15 cellular contexts compared by ENCODE assay signal in genomic region chr20:24741673-24742072, GRCh38.
DNase-seq lines count a peak whose midpoint lies in the region; ATAC-seq and TF ChIP-seq lines count a peak whose summit lies in the region.
"Had no signal": no experiment of that assay in that cellular context is flagged by ENCODE, and none has a peak within 500 bp of the region (broad histone marks: within the 10 kb centered on the region; RNA-seq: fewer than 3 reads in every experiment).

No MANE protein-coding gene starts in this region.

- no peaks in the 10 kb centered on the region for H3K36me3 Mint-ChIP-seq in H9 (ENCODE audit: insufficient read depth in 1 of 3, low read depth in 3 of 3)
- H3K36me3 Mint-ChIP-seq in activated T-cell treated with anti-CD3 and anti-CD28 coated beads, Interleukin-2, amount 50 U/mL, for 72 hours (ENCODE audit: insufficient read depth in 2 of 2) = no peaks in the 10 kb centered on the region
- H3K36me3 Mint-ChIP-seq: CD4-positive, alpha-beta memory T cell had no signal

- no peaks in the 10 kb centered on the region for H3K23me2 ChIP-seq in H9 (ENCODE audit: insufficient read length, low read depth, low read length, poor library complexity, severe bottlenecking)

- H2BK120ac ChIP-seq in H9 (ENCODE audit: low read depth, low read length, poor library complexity, severe bottlenecking) = no peak overlapping the region

- H3K23ac ChIP-seq in H9 (ENCODE audit: insufficient read length, low read depth, low read length) = no peak overlapping the region

- H3K4me3 Mint-ChIP-seq in H9 = no peak overlapping the region
- H3K4me3 Mint-ChIP-seq in activated T-cell treated with anti-CD3 and anti-CD28 coated beads, Interleukin-2, amount 50 U/mL, for 72 hours = no peak overlapping the region
- H3K4me3 Mint-ChIP-seq: B cell; CD4-positive, alpha-beta memory T cell; GM23338 had no signal

- no peak overlapping the region for H3T11ph ChIP-seq in H9 (ENCODE audit: low read length)

- H4K91ac ChIP-seq in H9 (ENCODE audit: insufficient read length, low read depth, low read length) = no peak overlapping the region

- no peak overlapping the region for H3K4ac ChIP-seq in H9 (ENCODE audit: low read depth, low read length)

- TF ChIP-seq POLR2A in esophagus muscularis mucosa (IDR thresholded peaks at IDR 0.05; ENCODE audit: low read depth) = no peak

- H2AK5ac ChIP-seq in H9 (ENCODE audit: insufficient read length, low read length) = no peak overlapping the region

- 0 out of 2 replicates have a peak, but pooled peaks cover 8% of the 10 kb centered on the region for H3K4me1 ChIP-seq in H9 (ENCODE audit: insufficient read depth, low read length)
- H3K4me1 ChIP-seq in esophagus muscularis mucosa = peaks cover 0 to 14% (median 11%) of the 10 kb centered on the region in 4 donors

- H3K9me3 Mint-ChIP-seq in H9 = no peaks in the 10 kb centered on the region; a peak in 1 of 5 replicates
- H3K9me3 Mint-ChIP-seq in activated T-cell treated with anti-CD3 and anti-CD28 coated beads, Interleukin-2, amount 50 U/mL, for 72 hours = no peaks in the 10 kb centered on the region
- H3K9me3 Mint-ChIP-seq: CD4-positive, alpha-beta memory T cell; GM23338 had no signal

- TF ChIP-seq CTCF in H9 (conservative IDR thresholded peaks at IDR 0.05) (no peak), esophagus muscularis mucosa (IDR thresholded peaks at IDR 0.05) (no peak)

- H2BK5ac ChIP-seq in H9 (ENCODE audit: insufficient read length, low read length) = no peak overlapping the region

- WGBS in H9 (ENCODE audit: extremely low coverage, insufficient read length, low lambda C conversion rate) = no CpG with 5 or more reads among the region's 9 CpGs
- 95% methylated on average over 8 of the region's 9 CpGs for WGBS in esophagus muscularis mucosa

- H3K9ac ChIP-seq in H9 (ENCODE audit: extremely low read depth, insufficient read length, low read length) = no peak overlapping the region

- H3K4me2 ChIP-seq in H9 (ENCODE audit: insufficient read depth, insufficient read length, low read length) = no peak overlapping the region
- H3K4me2 ChIP-seq: GM23338 had no signal

- H3K27me3 ChIP-seq in H9 (ENCODE audit: insufficient read depth, low read length) (no peaks in the 10 kb centered on the region), esophagus muscularis mucosa (no peaks in the 10 kb centered on the region)

- no peak overlapping the region for H3K18ac ChIP-seq in H9 (ENCODE audit: insufficient read length, low read depth, low read length)

- no peaks in the 10 kb centered on the region for H3K79me1 ChIP-seq in H9 (ENCODE audit: insufficient read depth, low read depth, low read length, poor library complexity, severe bottlenecking)

- H3K27ac Mint-ChIP-seq in H9 = no peak overlapping the region
- no peak overlapping the region for H3K27ac Mint-ChIP-seq in activated T-cell treated with anti-CD3 and anti-CD28 coated beads, Interleukin-2, amount 50 U/mL, for 72 hours
- H3K27ac Mint-ChIP-seq: B cell; CD4-positive, alpha-beta memory T cell; GM23338 had no signal

- peaks cover 2% of the 10 kb centered on the region for H3K27me3 Mint-ChIP-seq in H9 (ENCODE audit: low read depth)
- no peaks in the 10 kb centered on the region for H3K27me3 Mint-ChIP-seq in activated T-cell treated with anti-CD3 and anti-CD28 coated beads, Interleukin-2, amount 50 U/mL, for 72 hours (ENCODE audit: low read depth)
- H3K27me3 Mint-ChIP-seq: B cell had no signal

- no peaks in the 10 kb centered on the region for H3K36me3 ChIP-seq in esophagus muscularis mucosa

- no peaks in the 10 kb centered on the region for H3K79me2 ChIP-seq in H9 (ENCODE audit: insufficient read depth, low read length)

- no peak overlapping the region for H4K5ac ChIP-seq in H9 (ENCODE audit: insufficient read length, low read depth, low read length)

- no peak overlapping the region for H2AFZ ChIP-seq in H9 (ENCODE audit: low read length)
- H2AFZ ChIP-seq: GM23338 had no signal

- peak; percentile 37 for DNase-seq in activated CD8-positive, alpha-beta memory T cell treated with anti-CD3 and anti-CD28 coated beads for 24 hours
- DNase-seq in activated CD8-positive, alpha-beta memory T cell treated with anti-CD3 and anti-CD28 coated beads, Interleukin-2, amount 50 U/mL, for 48 hours = no peak
- DNase-seq in H9 (peak; percentile 24), esophagus muscularis mucosa (ENCODE audit: extremely low spot score) (peak; percentile 50), NCI-H524 (lab: John Stamatoyannopoulos, UW) (no peak), SIG-M5 (lab: John Stamatoyannopoulos, UW) (no peak)
- DNase-seq in activated T-cell treated with anti-CD3 and anti-CD28 coated beads, Interleukin-2, amount 50 U/mL, for 72 hours = no peak
- DNase-seq: CD4-positive, alpha-beta memory T cell; COR-L47; DMS153; GDM1; H7 had no signal

- no peak overlapping the region for H2BK15ac ChIP-seq in H9 (ENCODE audit: low read depth, low read length)

- no peak overlapping the region for H2BK20ac ChIP-seq in H9 (ENCODE audit: low read depth, low read length, poor library complexity, severe bottlenecking)

- no peak overlapping the region for H3K14ac ChIP-seq in H9 (ENCODE audit: insufficient read depth, low read length)

- H3K56ac ChIP-seq in H9 (ENCODE audit: insufficient read length, low read depth, low read length) = no peak overlapping the region

- H3K9me3 ChIP-seq in H9 (ENCODE audit: control insufficient read depth, low read depth, low read length) (no peaks in the 10 kb centered on the region), esophagus muscularis mucosa (no peaks in the 10 kb centered on the region)

- H4K8ac ChIP-seq in H9 (replicated peaks; ENCODE audit: insufficient read length, low read depth, low read length) = no peak overlapping the region

- peaks cover 30% of the 10 kb centered on the region in 2 experiments for H3K4me1 Mint-ChIP-seq in H9
- H3K4me1 Mint-ChIP-seq in activated T-cell treated with anti-CD3 and anti-CD28 coated beads, Interleukin-2, amount 50 U/mL, for 72 hours (ENCODE audit: low read depth) = peaks cover 12% of the 10 kb centered on the region

- ATAC-seq in activated T-cell treated with anti-CD3 and anti-CD28 coated beads, Interleukin-2, amount 50 U/mL, for 72 hours (replicated peaks in 1 of 2) = no peak
- ATAC-seq: GM23338 had no signal

- H3K27ac ChIP-seq in H9 (ENCODE audit: insufficient read length, low read depth, low read length) = no peak overlapping the region
- H3K27ac ChIP-seq in esophagus muscularis mucosa (replicated peaks in 1 of 4) = no peak overlapping the region
- H3K27ac ChIP-seq: C4-2B had no signal

- intact Hi-C loops in esophagus muscularis mucosa (cut with DNase I) = no loop called here

- H3K4me3 ChIP-seq in esophagus muscularis mucosa = no peak overlapping the region
- H3K4me3 ChIP-seq: GM23338 had no signal

- H2BK12ac ChIP-seq in H9 (ENCODE audit: insufficient read length, low read depth, low read length) = no peak overlapping the region

- H4K20me1 ChIP-seq in H9 (ENCODE audit: control insufficient read depth, insufficient read depth, insufficient read length) = no peaks in the 10 kb centered on the region

- TF ChIP-seq EP300 in esophagus muscularis mucosa (IDR thresholded peaks at IDR 0.05) = no peak

Comparison
In these comparisons a context has a peak if more than half of its experiments do, and no peak if none do; other contexts are left out.
1. DNase-seq: peak in activated CD8-positive, alpha-beta memory T cell treated with anti-CD3 and anti-CD28 coated beads for 24 hours (single experiment), H9 (single experiment) and esophagus muscularis mucosa (single experiment); none in activated CD8-positive, alpha-beta memory T cell treated with anti-CD3 and anti-CD28 coated beads, Interleukin-2, amount 50 U/mL, for 48 hours (single experiment), NCI-H524 (0 of 2), SIG-M5 (single experiment) and activated T-cell treated with anti-CD3 and anti-CD28 coated beads, Interleukin-2, amount 50 U/mL, for 72 hours (0 of 2).